In genomic region chr19:40418040-40418439, GRCh38 we compare ENCODE assay signal across 13 cellular contexts. TPM values are rescaled to one million over a fixed set of nuclear protein-coding genes. Genes with fewer than 3 reads are reported as not detected.
A peak's percentile ranks its signal among the peaks of the same experiment; 100 is the strongest.
DNase-seq lines count a peak whose midpoint lies in the region; ATAC-seq and TF ChIP-seq lines count a peak whose summit lies in the region.
"Had no signal": no experiment of that assay in that cellular context is flagged by ENCODE, and none has a peak within 500 bp of the region (broad histone marks: within the 10 kb centered on the region; RNA-seq: fewer than 3 reads in every experiment).

No MANE protein-coding gene starts in this region.

- no peaks in the 10 kb centered on the region for H3K27me3 ChIP-seq in HCT116 (ENCODE audit: insufficient read depth, low read length)
- H3K27me3 ChIP-seq in sigmoid colon = no peaks in the 10 kb centered on the region

- intact Hi-C loops in HCT116 (cut with micrococcal nuclease) = no loop called here
- intact Hi-C loops in sigmoid colon (cut with DNase I) = no loop called here

- no peak for TF ChIP-seq EP300 in sigmoid colon (IDR thresholded peaks at IDR 0.05)

- H3K36me3 ChIP-seq in HCT116 (ENCODE audit: control insufficient read depth in 1 of 2, insufficient read depth in 2 of 2, low read length in 2 of 2) (peaks cover 5 to 9% of the 10 kb centered on the region in 2 experiments; a peak in 2 of 4 replicates), sigmoid colon (peaks cover 3 to 9% (median 7%) of the 10 kb centered on the region in 4 donors)

- no peak for TF ChIP-seq RAD21 in HCT116 (IDR thresholded peaks at IDR 0.05; ENCODE audit: low read depth)

- TF ChIP-seq CTCF in HCT116 (IDR thresholded peaks at IDR 0.05 in 2 of 3, conservative IDR thresholded peaks at IDR 0.05 in 1 of 3; ENCODE audit: borderline replicate concordance in 1 of 3, insufficient read depth in 1 of 3, low read depth in 2 of 3, low read length in 2 of 3) (no peak), WTC11 (IDR thresholded peaks at IDR 0.05) (no peak), sigmoid colon (IDR thresholded peaks at IDR 0.05) (no peak)

- H3K27ac Mint-ChIP-seq in WTC11 (peak overlapping the region; percentile 76; the same call in 1 of the 2 replicates), immature natural killer cell (peak overlapping the region; percentile 51 to 97 (median 88))
- H3K27ac Mint-ChIP-seq: stimulated activated naive CD8-positive, alpha-beta T cell treated with anti-CD3 and anti-CD28 coated beads, Interleukin-15, Interleukin-2, amounts not matched to agents 100 ng/mL and 50 ng/mL, for 24 hours had no signal

- H3K9ac ChIP-seq in HCT116 (ENCODE audit: low read length) = peak overlapping the region; percentile 37; the same call in 1 of the 2 replicates
- H3K9ac ChIP-seq: GM23248 had no signal

- H3K4me1 ChIP-seq in HCT116 (ENCODE audit: control insufficient read depth in 1 of 2, insufficient read depth in 2 of 2, low read length in 2 of 2) (peaks cover 40 to 81% of the 10 kb centered on the region in 2 experiments), sigmoid colon (peaks cover 0 to 18% (median 18%) of the 10 kb centered on the region in 4 donors)

- H3K4me2 ChIP-seq in HCT116 (ENCODE audit: low read length) = peak overlapping the region; percentile 84; the same call in 1 of the 2 replicates

- no peaks in the 10 kb centered on the region for H3K9me2 ChIP-seq in HCT116 (ENCODE audit: insufficient read depth)

- no TSS peak for BruUV-seq in HCT116 (replicated peaks; lab: Mats Ljungman, UMichigan)

- DNase-seq in HCT116 (ENCODE audit: low read depth, low spot score) (no peak), WTC11 (ENCODE audit: low spot score) (no peak), immature natural killer cell (no peak), sigmoid colon (no peak), NCI-H2171 treated with DMSO at 0.1 percent for 48 hours (lab: John Stamatoyannopoulos, UW) (no peak), T-helper 9 cell (no peak)
- DNase-seq: dermis blood vessel endothelial cell, GF-D8, GM23248, NCI-H1436 had no signal

- H3K36me3 Mint-ChIP-seq in WTC11 = no peaks in the 10 kb centered on the region; the same call in 1 of the 2 replicates
- H3K36me3 Mint-ChIP-seq in immature natural killer cell = peaks cover 0 to 4% (median 0%) of the 10 kb centered on the region in 3 donors

- POLR2A ChIA-PET in HCT116 (lab: Charles Lee) = interaction anchor here (1.3 kb wide), 1 partner anchor 25 kb away, joined by 3 read pairs; no protein-coding TSS in a partner anchor
- POLR2A ChIA-PET in WTC11 (lab: Charles Lee) = no interaction called here

- H3K27ac ChIP-seq in HCT116 (ENCODE audit: low read depth, low read length) (peak overlapping the region; percentile 68; the same call in 1 of the 2 replicates), sigmoid colon (peak overlapping the region in 3 of 4 donors; percentile 60 to 67 (median 65))
- H3K27ac ChIP-seq: GM23248 had no signal

- RAD21 ChIA-PET in HCT116 (lab: Charles Lee; ENCODE audit: low non-redundant PET in 1 of 2, low total read pairs in 2 of 2, uncharacterized antibody in 2 of 2, unreplicated experiment in 2 of 2) = no interaction called here

- TF ChIP-seq POLR2A in HCT116 (IDR thresholded peaks at IDR 0.05; ENCODE audit: borderline replicate concordance, extremely low read depth, insufficient read depth, insufficient read length) (no peak), sigmoid colon (IDR thresholded peaks at IDR 0.05) (no peak)

- no peak overlapping the region for H2AFZ ChIP-seq in HCT116 (ENCODE audit: low read depth, low read length, poor library complexity, severe bottlenecking)

- 90% methylated on average over 3 of the region's 3 CpGs for WGBS in sigmoid colon, 2 donors

- H3K9me3 ChIP-seq in HCT116 (ENCODE audit: control insufficient read depth in 1 of 2, insufficient read depth in 1 of 2, low read depth in 1 of 2, low read length in 2 of 2) (no peaks in the 10 kb centered on the region), sigmoid colon (no peaks in the 10 kb centered on the region)

- CTCF ChIA-PET in HCT116 (lab: Charles Lee) (no interaction called here), WTC11 (lab: Charles Lee) (interaction anchor here (1.2 kb wide), 1 partner anchor 70 kb away, joined by 3 read pairs; no protein-coding TSS in a partner anchor)

- H3K9me3 Mint-ChIP-seq in WTC11 = no peaks in the 10 kb centered on the region
- H3K9me3 Mint-ChIP-seq in immature natural killer cell = no peaks in the 10 kb centered on the region
- H3K9me3 Mint-ChIP-seq: stimulated activated naive CD8-positive, alpha-beta T cell treated with anti-CD3 and anti-CD28 coated beads, Interleukin-15, Interleukin-2, amounts not matched to agents 100 ng/mL and 50 ng/mL, for 24 hours had no signal

- H3K4me3 Mint-ChIP-seq in WTC11 = no peak overlapping the region
- H3K4me3 Mint-ChIP-seq in immature natural killer cell = peak overlapping the region in 3 of 5 donors; percentile 21 to 85 (median 71)
- H3K4me3 Mint-ChIP-seq: stimulated activated naive CD8-positive, alpha-beta T cell treated with anti-CD3 and anti-CD28 coated beads, Interleukin-15, Interleukin-2, amounts not matched to agents 100 ng/mL and 50 ng/mL, for 24 hours had no signal

- H3K4me3 ChIP-seq in HCT116 (replicated peaks in 1 of 2; ENCODE audit: low read depth in 1 of 2, low read length in 2 of 2) (no peak overlapping the region), sigmoid colon (no peak overlapping the region)
- H3K4me3 ChIP-seq: GM23248 had no signal

- ATAC-seq in HCT116 = no peak
- ATAC-seq in WTC11 = no peak
- no peak for ATAC-seq in GM21526 (IDR thresholded peaks at IDR 0.05; ENCODE audit: low FRiP score, unreplicated experiment)
- ATAC-seq in GM18867 (IDR thresholded peaks at IDR 0.05; ENCODE audit: unreplicated experiment) = no peak

- H4K20me1 ChIP-seq in HCT116 (ENCODE audit: insufficient read depth) = no peaks in the 10 kb centered on the region

- H3K79me2 ChIP-seq in HCT116 (ENCODE audit: insufficient read depth, low read length) = peaks cover 12% of the 10 kb centered on the region

- no peaks in the 10 kb centered on the region; the same call in 1 of the 2 replicates for H3K27me3 Mint-ChIP-seq in WTC11 (ENCODE audit: low read depth)
- peaks cover 0 to 10% (median 9%) of the 10 kb centered on the region in 3 donors for H3K27me3 Mint-ChIP-seq in immature natural killer cell (ENCODE audit: low read depth in 3 of 3)
- H3K27me3 Mint-ChIP-seq: stimulated activated naive CD8-positive, alpha-beta T cell treated with anti-CD3 and anti-CD28 coated beads, Interleukin-15, Interleukin-2, amounts not matched to agents 100 ng/mL and 50 ng/mL, for 24 hours had no signal

- H3K4me1 Mint-ChIP-seq in WTC11 (peaks cover 31% of the 10 kb centered on the region), immature natural killer cell (peaks cover 66 to 72% of the 10 kb centered on the region in 2 donors)

TF ChIP-seq in HCT116, 20 proteins besides CTCF, POLR2A, EP300 and RAD21 (continues in another document):
- no peak for TF ChIP-seq POLR2AphosphoS5 (IDR thresholded peaks at IDR 0.05; ENCODE audit: low read depth, low read length)

TF ChIP-seq in WTC11, 78 proteins besides CTCF, POLR2A, EP300 and RAD21 (continues in another document):
- TF ChIP-seq ZBTB21 (CRISPR knock-in tag; IDR thresholded peaks at IDR 0.05; ENCODE audit: borderline replicate concordance) = no peak
- TF ChIP-seq SOX15 (CRISPR knock-in tag; IDR thresholded peaks at IDR 0.05) = no peak
- TF ChIP-seq ZNF512 (CRISPR knock-in tag; IDR thresholded peaks at IDR 0.05; ENCODE audit: borderline replicate concordance) = peak; percentile 73; the same call in 1 of the 2 replicates

RNA-seq across cellular contexts. Expression of gene PRX, which starts 4.9 kb away (rescaled TPM):
- total RNA-seq in HCT116 (2021; ENCODE audit: unreplicated experiment) = 4.8 TPM
- 4.8 and 5.1 TPM in 2 replicates for polyA plus RNA-seq in HCT116 (2012)
- total RNA-seq in WTC11 (2021) = 8.2 to 8.4 TPM (median 8.3 TPM) in 3 replicates
- 10 to 100 TPM in 1 of 3 donors, 1 to 10 TPM in 1, under 1 TPM in 1; 0.62 to 13.0 (median 1.2) TPM for polyA plus RNA-seq in immature natural killer cell
- total RNA-seq in sigmoid colon = 1 to 10 TPM; 3.5 to 8.6 (median 5.0) TPM
- polyA plus RNA-seq in sigmoid colon = 1 to 10 TPM in 2 of 3 donors, under 1 TPM in 1; 0.69 to 2.0 (median 1.8) TPM

RNA-seq across cellular contexts. Expression of gene SERTAD1, which starts 7.8 kb away (rescaled TPM):
- total RNA-seq in HCT116 (2021; ENCODE audit: unreplicated experiment) (30.3 TPM), WTC11 (2021) (6.8 to 8.6 TPM (median 7.4 TPM) in 3 replicates), sigmoid colon (10 to 100 TPM; 10.2 to 29.2 (median 15.7) TPM)
- polyA plus RNA-seq in HCT116 (2012) = 44.7 and 48.8 TPM in 2 replicates
- polyA plus RNA-seq in immature natural killer cell (10 to 100 TPM; 45.2 to 55.2 (median 49.3) TPM), sigmoid colon (10 to 100 TPM; 14.4 to 44.4 (median 24.0) TPM)

RNA-seq across cellular contexts. Expression of gene SERTAD3, which starts 26.1 kb away (rescaled TPM):
- 32.4 TPM for total RNA-seq in HCT116 (2021; ENCODE audit: unreplicated experiment)
- polyA plus RNA-seq in HCT116 (2012) = 34.9 and 41.4 TPM in 2 replicates
- 31.9 to 34.6 TPM (median 33.6 TPM) in 3 replicates for total RNA-seq in WTC11 (2021)
- 10 to 100 TPM; 25.9 to 82.2 (median 62.0) TPM for polyA plus RNA-seq in immature natural killer cell
- total RNA-seq in sigmoid colon = 10 to 100 TPM; 15.5 to 34.2 (median 26.0) TPM
- 10 to 100 TPM; 28.9 to 60.7 (median 30.4) TPM for polyA plus RNA-seq in sigmoid colon

RNA-seq across cellular contexts. Expression of gene HIPK4, which starts 28.1 kb away (rescaled TPM):
- total RNA-seq in HCT116 (2021; ENCODE audit: unreplicated experiment) = 0.74 TPM
- 0.61 and 0.77 TPM in 2 replicates for polyA plus RNA-seq in HCT116 (2012)
- 0.21 to 0.31 TPM (median 0.25 TPM) in 3 replicates for total RNA-seq in WTC11 (2021)
- under 1 TPM in 1 of 3 donors, not detected in 2; 0.15 TPM for polyA plus RNA-seq in immature natural killer cell
- total RNA-seq in sigmoid colon = under 1 TPM in 2 of 4 donors, not detected in 2; 0.14 to 0.36 TPM
- under 1 TPM in 1 of 3 donors, not detected in 2; 0.06 TPM for polyA plus RNA-seq in sigmoid colon

RNA-seq across cellular contexts. Expression of gene BLVRB, which starts 47.5 kb away (rescaled TPM):
- total RNA-seq in HCT116 (2021; ENCODE audit: unreplicated experiment) (113 TPM), WTC11 (2021) (35.1 to 38.5 TPM (median 37.1 TPM) in 3 replicates), sigmoid colon (100 to 1,000 TPM; 115 to 232 (median 210) TPM)
- 330 and 425 TPM in 2 replicates for polyA plus RNA-seq in HCT116 (2012)
- polyA plus RNA-seq in immature natural killer cell (10 to 100 TPM; 30.8 to 52.5 (median 45.9) TPM), sigmoid colon (100 to 1,000 TPM; 139 to 224 (median 196) TPM)
